In the genomic region with DNA sequence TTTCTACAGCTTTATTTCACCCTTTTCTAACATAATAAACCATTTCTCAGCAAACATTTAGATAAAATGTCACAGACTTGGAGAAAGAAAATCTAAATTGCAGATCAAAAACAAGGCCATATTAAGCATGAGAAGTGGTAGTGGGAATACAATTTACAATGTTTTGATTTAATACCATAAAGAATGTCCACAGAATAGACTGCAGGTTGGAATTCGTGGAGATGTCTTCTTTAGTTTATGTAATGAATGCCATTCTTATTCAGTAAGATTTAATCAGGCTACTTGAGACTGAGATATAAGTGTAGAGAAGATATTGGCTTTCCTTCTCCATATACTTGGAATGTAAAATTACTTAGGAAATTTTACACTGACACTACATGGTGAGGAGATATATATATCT, we compare ENCODE assay signal across 17 cellular contexts.
DNase-seq lines count a peak whose midpoint lies in the region; ATAC-seq and TF ChIP-seq lines count a peak whose summit lies in the region.
"Had no signal": no experiment of that assay in that cellular context is flagged by ENCODE, and none has a peak within 500 bp of the region (broad histone marks: within the 10 kb centered on the region; RNA-seq: fewer than 3 reads in every experiment).

No MANE protein-coding gene starts in this region.

- H3K79me1 ChIP-seq in IMR-90 (ENCODE audit: low read depth in 1 of 2, low read length in 2 of 2) = no peaks in the 10 kb centered on the region

- H2BK20ac ChIP-seq in IMR-90 (ENCODE audit: low read depth, low read length) = no peak overlapping the region

- peak; percentile 72 for ATAC-seq in IMR-90 (ENCODE audit: low read depth)
- no peak for ATAC-seq in GM21526 (IDR thresholded peaks at IDR 0.05; ENCODE audit: low FRiP score, unreplicated experiment)
- no peak for ATAC-seq in GM19463 (IDR thresholded peaks at IDR 0.05; ENCODE audit: unreplicated experiment)
- no peak for ATAC-seq in gastrocnemius medialis

- no peak overlapping the region for H3K4me2 ChIP-seq in IMR-90 (ENCODE audit: low read depth, low read length)
- H3K4me2 ChIP-seq: BLaER1 treated with 17β-estradiol and CSF1 and Interleukin-3, amounts not matched to agents 10 nM and 100 nM had no signal

- dilution Hi-C loops in IMR-90 (cut with HindIII; ENCODE audit: low sequenced_read_pairs, unreplicated experiment) = no loop called here

- DNase-seq in AG04449 (ENCODE audit: low read depth, low spot score) (peak; percentile 21), IMR-90 (peak; percentile 79), astrocyte of the hippocampus (ENCODE audit: low read depth, low spot score) (peak; percentile 16), iris pigment epithelial cell (ENCODE audit: low read depth) (peak; percentile 48), DMS153 treated with DMSO at 0.1 percent for 48 hours (lab: John Stamatoyannopoulos, UW; ENCODE audit: unreplicated experiment) (no peak), gastrocnemius medialis (no peak)
- DNase-seq: Calu3; CD4-positive, alpha-beta T cell; DMS 273 treated with DMSO at 0.1 percent for 48 hours; DMS79; GDM1; HCEC 1CT; HFFc6 had no signal

- H3K4me1 ChIP-seq in IMR-90 (ENCODE audit: control insufficient read depth, insufficient read depth, low read length) (peaks cover 14% of the 10 kb centered on the region), gastrocnemius medialis (no peaks in the 10 kb centered on the region)
- H3K4me1 ChIP-seq: BLaER1 treated with 17β-estradiol and CSF1 and Interleukin-3, amounts not matched to agents 10 nM and 100 nM had no signal

- H3K23ac ChIP-seq in IMR-90 (ENCODE audit: low read depth, low read length) = no peak overlapping the region

- H3K9ac ChIP-seq in IMR-90 (ENCODE audit: low read depth, low read length) = no peak overlapping the region
- H3K9ac ChIP-seq: BLaER1 treated with 17β-estradiol and CSF1 and Interleukin-3, amounts not matched to agents 10 nM and 100 nM had no signal

- TF ChIP-seq CTCF in AG04449 (IDR thresholded peaks at IDR 0.05; ENCODE audit: insufficient read depth, low read length, missing control alignments) = no peak
- TF ChIP-seq CTCF in IMR-90 (conservative IDR thresholded peaks at IDR 0.05; ENCODE audit: low read depth, low read length) = no peak
- no peak for TF ChIP-seq CTCF in gastrocnemius medialis (IDR thresholded peaks at IDR 0.05 in 4 of 5, conservative IDR thresholded peaks at IDR 0.05 in 1 of 5)

- no peak overlapping the region for H2AK9ac ChIP-seq in IMR-90 (replicated peaks; ENCODE audit: low read depth, low read length, poor library complexity)

- H2BK120ac ChIP-seq in IMR-90 (ENCODE audit: low read depth, low read length) = no peak overlapping the region

- H3K4ac ChIP-seq in IMR-90 (ENCODE audit: low read depth, low read length) = no peak overlapping the region

- H2BK5ac ChIP-seq in IMR-90 (ENCODE audit: low read depth, low read length, poor library complexity, severe bottlenecking) = peak overlapping the region; percentile 89

- H3K18ac ChIP-seq in IMR-90 (ENCODE audit: low read depth, low read length) = no peak overlapping the region

- peaks cover 7% of the 10 kb centered on the region; the same call in 1 of the 2 replicates for H3K9me3 ChIP-seq in IMR-90 (ENCODE audit: control insufficient read depth, insufficient read depth, low read length)
- no peaks in the 10 kb centered on the region for H3K9me3 ChIP-seq in gastrocnemius medialis

- H4K8ac ChIP-seq in IMR-90 (ENCODE audit: low read depth in 2 of 2, low read length in 2 of 2) = no peak overlapping the region

- no CpG with 5 or more reads among the region's 1 CpG for WGBS in IMR-90 (ENCODE audit: extremely low coverage in 2 of 2, insufficient read length in 1 of 2), 2 experiments

- no peak overlapping the region for H4K91ac ChIP-seq in IMR-90 (ENCODE audit: insufficient read depth, low read depth, low read length)

- no TSS peak for BruUV-seq in IMR-90 (replicated peaks; lab: Mats Ljungman, UMichigan)

- H3K27me3 ChIP-seq in IMR-90 (ENCODE audit: control insufficient read depth, insufficient read depth, low read length) (no peaks in the 10 kb centered on the region), gastrocnemius medialis (no peaks in the 10 kb centered on the region)
- H3K27me3 ChIP-seq: BLaER1 treated with 17β-estradiol and CSF1 and Interleukin-3, amounts not matched to agents 10 nM and 100 nM had no signal

- intact Hi-C loops in IMR-90 (cut with micrococcal nuclease) (loop anchor here (5.0 to 10.0 kb wide), 2 partner anchors 296 to 1179 kb away; partner anchors contain the start of gene FAT1), gastrocnemius medialis (cut with DNase I; ENCODE audit: low total_unique reads) (no loop called here)

- no peak overlapping the region for H2AK5ac ChIP-seq in IMR-90 (ENCODE audit: low read depth, low read length)

- H3K27ac ChIP-seq in IMR-90 (ENCODE audit: insufficient read depth, low read length) (no peak overlapping the region), gastrocnemius medialis (no peak overlapping the region)
- H3K27ac ChIP-seq: 22Rv1; BLaER1 treated with 17β-estradiol and CSF1 and Interleukin-3, amounts not matched to agents 10 nM and 100 nM had no signal

- in situ Hi-C loops in IMR-90 (cut with MboI; ENCODE audit: low sequenced_read_pairs) (no loop called here), gastrocnemius medialis (cut with MboI; ENCODE audit: low sequenced_read_pairs in 4 of 4) (no loop called here)

- no peak overlapping the region for H3K14ac ChIP-seq in IMR-90 (replicated peaks; ENCODE audit: low read depth, low read length)

- H2AFZ ChIP-seq in IMR-90 (replicated peaks; ENCODE audit: low read length, poor library complexity) = no peak overlapping the region

- H3K36me3 ChIP-seq in IMR-90 (ENCODE audit: control insufficient read depth, insufficient read depth, low read length) = no peaks in the 10 kb centered on the region
- H3K36me3 ChIP-seq in gastrocnemius medialis = no peaks in the 10 kb centered on the region
- H3K36me3 ChIP-seq: BLaER1 treated with 17β-estradiol and CSF1 and Interleukin-3, amounts not matched to agents 10 nM and 100 nM had no signal

- H3K4me3 ChIP-seq in AG04449 (ENCODE audit: low read depth, low read length) (no peak overlapping the region), IMR-90 (ENCODE audit: insufficient read depth, low read depth, low read length) (no peak overlapping the region), gastrocnemius medialis (no peak overlapping the region)
- H3K4me3 ChIP-seq: BLaER1 treated with 17β-estradiol and CSF1 and Interleukin-3, amounts not matched to agents 10 nM and 100 nM had no signal

- CTCF ChIA-PET in AG04449 (lab: Yijun Ruan, JAX) (no interaction called here), IMR-90 (lab: Yijun Ruan, JAX) (no interaction called here)

- no peak for TF ChIP-seq RAD21 in IMR-90 (IDR thresholded peaks at IDR 0.05; ENCODE audit: low read length)

- TF ChIP-seq POLR2A in IMR-90 (IDR thresholded peaks at IDR 0.05; ENCODE audit: low read depth, low read length) (no peak), gastrocnemius medialis (IDR thresholded peaks at IDR 0.05) (no peak)

- H2BK15ac ChIP-seq in IMR-90 (ENCODE audit: low read depth, low read length) = no peak overlapping the region

- no peak overlapping the region for H4K5ac ChIP-seq in IMR-90 (ENCODE audit: low read depth, low read length)

- 0 out of 2 replicates have a peak, but pooled peaks cover 8% of the 10 kb centered on the region for H3K9me1 ChIP-seq in IMR-90 (ENCODE audit: insufficient read depth, low read length)

- no peak overlapping the region for H3K56ac ChIP-seq in IMR-90 (ENCODE audit: extremely low read depth, insufficient read depth, low read length)

- POLR2A ChIA-PET in AG04449 (lab: Yijun Ruan, JAX) = interaction anchor here (0.6 kb wide), 1 partner anchor 237 kb away, joined by 4 read pairs; no protein-coding TSS in a partner anchor
- POLR2A ChIA-PET in IMR-90 (lab: Charles Lee; ENCODE audit: unreplicated experiment) = no interaction called here

- no peaks in the 10 kb centered on the region for H4K20me1 ChIP-seq in IMR-90 (ENCODE audit: insufficient read depth, low read length)
- H4K20me1 ChIP-seq: BLaER1 treated with 17β-estradiol and CSF1 and Interleukin-3, amounts not matched to agents 10 nM and 100 nM had no signal

TF ChIP-seq in IMR-90, 13 proteins besides CTCF, POLR2A, EP300 and RAD21:
- TF ChIP-seq RFX5 (IDR thresholded peaks at IDR 0.05; ENCODE audit: low read depth, low read length) (no peak), MAZ (IDR thresholded peaks at IDR 0.05; ENCODE audit: borderline replicate concordance, low read depth, low read length) (no peak), SMC3 (IDR thresholded peaks at IDR 0.05; ENCODE audit: low read depth, low read length) (no peak), MXI1 (IDR thresholded peaks at IDR 0.05; ENCODE audit: borderline replicate concordance, low read depth, low read length) (no peak), RCOR1 (IDR thresholded peaks at IDR 0.05; ENCODE audit: insufficient replicate concordance, low read length) (no peak), BHLHE40 (IDR thresholded peaks at IDR 0.05; ENCODE audit: low read depth, low read length) (no peak), CHD1 (IDR thresholded peaks at IDR 0.05; ENCODE audit: low read depth, low read length) (no peak), CEBPB (IDR thresholded peaks at IDR 0.05; ENCODE audit: low read depth, low read length) (no peak), ELK1 (IDR thresholded peaks at IDR 0.05; ENCODE audit: borderline replicate concordance, low read depth, low read length) (no peak), NFE2L2 (IDR thresholded peaks at IDR 0.05; ENCODE audit: low read depth, low read length) (no peak), FOS (IDR thresholded peaks at IDR 0.05; ENCODE audit: low read depth, low read length) (no peak), MAFK (IDR thresholded peaks at IDR 0.05; ENCODE audit: low read depth, low read length) (no peak)
- TF ChIP-seq, protein P1, sequence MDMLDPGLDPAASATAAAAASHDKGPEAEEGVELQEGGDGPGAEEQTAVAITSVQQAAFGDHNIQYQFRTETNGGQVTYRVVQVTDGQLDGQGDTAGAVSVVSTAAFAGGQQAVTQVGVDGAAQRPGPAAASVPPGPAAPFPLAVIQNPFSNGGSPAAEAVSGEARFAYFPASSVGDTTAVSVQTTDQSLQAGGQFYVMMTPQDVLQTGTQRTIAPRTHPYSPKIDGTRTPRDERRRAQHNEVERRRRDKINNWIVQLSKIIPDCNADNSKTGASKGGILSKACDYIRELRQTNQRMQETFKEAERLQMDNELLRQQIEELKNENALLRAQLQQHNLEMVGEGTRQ (IDR thresholded peaks at IDR 0.05; ENCODE audit: low read depth, low read length) = no peak

Comparison
In these comparisons a context has a peak if more than half of its experiments do, and no peak if none do; other contexts are left out.
1. DNase-seq: peak in AG04449 (single experiment), IMR-90 (single experiment), astrocyte of the hippocampus (single experiment) and iris pigment epithelial cell (single experiment); none in DMS153 treated with DMSO at 0.1 percent for 48 hours (single experiment) and gastrocnemius medialis (0 of 2).